20 cellular contexts compared by ENCODE assay signal in the genomic region with DNA sequence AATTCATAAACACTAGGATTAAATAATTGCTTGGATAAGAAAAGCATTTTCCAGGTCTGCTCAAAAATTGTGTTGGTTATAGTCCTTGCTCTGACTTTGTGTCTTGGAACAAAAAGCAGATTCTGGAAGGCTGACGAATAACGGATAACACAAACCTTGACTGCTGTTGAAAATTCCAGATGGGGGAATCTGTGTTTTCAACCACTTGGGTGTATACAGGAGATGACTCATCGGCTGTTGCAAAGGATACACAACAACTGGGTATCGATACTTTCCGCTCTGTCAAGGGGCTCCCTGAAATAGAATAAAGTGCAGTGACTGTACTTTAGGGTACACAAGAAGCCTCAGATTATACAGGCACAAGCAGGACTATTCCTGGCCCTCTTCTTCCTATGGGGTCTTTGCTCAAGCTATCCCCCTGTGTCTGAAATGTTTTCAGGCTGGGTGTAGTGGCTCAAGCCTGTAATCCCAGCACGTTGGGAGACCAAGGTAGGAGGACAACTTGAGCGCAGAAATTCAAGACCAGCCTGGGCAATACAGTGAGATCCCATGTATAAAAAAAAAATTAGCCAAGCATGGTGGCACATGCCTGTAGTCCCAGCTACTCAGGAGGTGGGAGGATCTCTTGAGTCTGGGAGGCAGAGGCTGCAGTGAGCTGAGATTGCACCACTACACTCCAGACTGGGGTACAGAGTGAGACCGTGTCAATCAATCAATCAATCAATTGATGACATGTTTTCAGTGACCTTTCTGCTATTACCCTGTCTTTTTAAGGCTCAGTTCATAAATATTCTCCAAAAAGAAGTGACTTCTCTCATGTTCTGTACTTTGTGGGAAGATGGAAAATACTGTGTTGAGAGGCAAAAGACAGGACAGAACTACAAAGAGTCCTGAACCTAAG. TPM values are rescaled to one million over a fixed set of nuclear protein-coding genes. Genes with fewer than 3 reads are reported as not detected.
DNase-seq lines count a peak whose midpoint lies in the region; ATAC-seq, FAIRE-seq and TF ChIP-seq lines count a peak whose summit lies in the region.
"Had no signal": no experiment of that assay in that cellular context is flagged by ENCODE, and none has a peak within 500 bp of the region (broad histone marks: within the 10 kb centered on the region; RNA-seq: fewer than 3 reads in every experiment).

No MANE protein-coding gene starts in this region.

- H3K9me3 ChIP-seq in pancreas = no peaks in the 10 kb centered on the region
- H3K9me3 ChIP-seq: BE2C, body of pancreas, gastroesophageal sphincter had no signal

- no peak overlapping the region for H3K27ac ChIP-seq in pancreas
- H3K27ac ChIP-seq: body of pancreas, gastroesophageal sphincter had no signal

- 89 to 91% methylated on average over 8 of the region's 8 CpGs for WGBS in pancreas, 2 donors

- no peaks in the 10 kb centered on the region for H3K4me1 ChIP-seq in pancreas
- H3K4me1 ChIP-seq: BE2C, body of pancreas had no signal

- DNase-seq in AG20443 (ENCODE audit: low spot score) (peak; percentile 16), HT1080 (ENCODE audit: low read depth) (peak; percentile 57), astrocyte of the hippocampus (ENCODE audit: low read depth, low spot score) (peak; percentile 52), hepatic stellate cell (ENCODE audit: low spot score) (peak; percentile 18), Right ventricle myocardium superior (no peak), pancreas (no peak)
- DNase-seq: activated B cell treated with CpG ODN at 0.5 μM for 24 hours; activated effector memory CD4-positive, alpha-beta T cell treated with Interleukin-2 at 50 U/mL for 16 hours; BE2C; body of pancreas; immature natural killer cell; NCI-H187; NCI-H526 treated with DMSO at 0.1 percent for 48 hours; stimulated activated naive B cell treated with anti-CD40 and anti-IgM and Interleukin-4, amounts not matched to agents 10 μg/mL and 1 μg/mL and 100 μg/mL, for 72 hours; SW 1271 had no signal

- H3K36me3 ChIP-seq in pancreas = no peaks in the 10 kb centered on the region

- no peak for FAIRE-seq in pancreas (lab: Jason Lieb, UNC)
- FAIRE-seq: H1, urothelium cell line had no signal

- no peaks in the 10 kb centered on the region for H3K27me3 ChIP-seq in pancreas
- H3K27me3 ChIP-seq: BE2C, body of pancreas, gastroesophageal sphincter had no signal

- ATAC-seq in GM19455 (IDR thresholded peaks at IDR 0.05; ENCODE audit: unreplicated experiment) (no peak), GM18909 (IDR thresholded peaks at IDR 0.05; ENCODE audit: poor library complexity, unreplicated experiment) (no peak), Right ventricle myocardium superior (ENCODE audit: poor library complexity) (no peak), pancreas (no peak)
- ATAC-seq: body of pancreas; gastroesophageal sphincter; stimulated activated naive B cell treated with anti-CD40 and anti-IgM and Interleukin-4, amounts not matched to agents 10 μg/mL and 1 μg/mL and 100 μg/mL, for 72 hours had no signal

- H3K4me3 ChIP-seq in pancreas = no peak overlapping the region
- H3K4me3 ChIP-seq: body of pancreas, gastroesophageal sphincter had no signal

- no peak for TF ChIP-seq CTCF in pancreas (IDR thresholded peaks at IDR 0.05)

- intact Hi-C loops in Right ventricle myocardium superior (cut with DNase I) (no loop called here), pancreas (cut with DNase I) (no loop called here)

RNA-seq across cellular contexts. Expression of gene UCP3, which starts 48.6 kb away (rescaled TPM):
- total RNA-seq in HT1080 (2014; rRNA removed; shearing (Covaris generic)) = 0.29 and 0.43 TPM in 2 replicates
- polyA plus RNA-seq in HT1080 (2015; cell fraction: cytosol; rRNA removed) = 0.10 and 0.55 TPM in 2 replicates
- 0.91 and 1.4 TPM in 2 replicates for polyA plus RNA-seq in HT1080 (2015; cell fraction: nucleus; rRNA removed)
- total RNA-seq in Right ventricle myocardium superior (17.2 TPM), pancreas (1 to 10 TPM in 1 of 6 donors, under 1 TPM in 5; 0.32 to 1.5 (median 0.67) TPM)
- polyA plus RNA-seq in pancreas = 1 to 10 TPM; 2.0 TPM

Comparison
In these comparisons a context has a peak if more than half of its experiments do, and no peak if none do; other contexts are left out.
1. DNase-seq: peak in AG20443 (single experiment), HT1080 (single experiment), astrocyte of the hippocampus (single experiment) and hepatic stellate cell (single experiment); none in Right ventricle myocardium superior (single experiment) and pancreas (0 of 6).